ENCODE assay signal across 8 cellular contexts in the genomic region with DNA sequence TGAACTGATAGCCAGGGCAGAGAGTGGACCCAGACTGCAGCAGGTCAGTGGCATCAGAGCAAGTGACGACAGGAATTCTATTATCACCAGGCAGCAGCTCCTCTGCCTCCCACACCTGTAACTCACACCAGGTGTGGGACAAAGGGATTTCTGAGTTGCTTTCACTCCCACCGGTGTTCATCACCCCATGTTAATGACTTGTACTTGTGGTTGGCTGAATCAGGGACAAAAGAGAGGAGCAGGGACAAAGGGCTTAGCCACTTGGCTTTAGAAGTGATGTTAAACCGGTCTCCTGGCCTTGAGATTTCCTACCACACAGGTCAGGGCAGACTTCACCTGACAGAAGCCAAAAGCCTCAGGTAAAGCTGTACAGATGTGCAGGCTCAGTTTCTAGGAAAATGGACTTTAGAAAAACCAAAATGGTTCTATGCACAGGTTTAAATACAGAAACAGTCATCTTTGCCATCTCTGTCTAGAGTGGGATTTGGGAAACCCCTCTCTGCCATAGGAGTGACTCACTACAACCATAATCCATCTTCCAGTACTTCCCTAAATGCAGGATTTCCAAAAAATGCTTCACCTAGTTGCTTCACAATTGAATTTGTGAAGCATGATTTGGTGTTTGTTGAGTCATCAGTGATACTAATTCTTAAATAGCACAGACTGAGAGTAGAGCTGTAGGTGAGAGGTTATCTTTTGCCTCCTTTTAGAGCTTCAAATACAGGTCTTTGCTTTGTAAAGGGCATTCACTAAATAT.
DNase-seq lines count a peak whose midpoint lies in the region; ATAC-seq and TF ChIP-seq lines count a peak whose summit lies in the region.

No MANE protein-coding gene starts in this region.

- no peaks in the 10 kb centered on the region for H3K27me3 Mint-ChIP-seq in activated CD4-positive, alpha-beta T cell treated with anti-CD3 and anti-CD28 coated beads, Interleukin-2, amount 10 ng/mL, durations not matched to agents 24 days and 14 days
- no peaks in the 10 kb centered on the region for H3K27me3 Mint-ChIP-seq in stimulated activated naive B cell treated with anti-CD40 and anti-IgM and Interleukin-4, amounts not matched to agents 10 μg/mL and 1 μg/mL and 100 μg/mL, for 72 hours

- DNase-seq in activated CD4-positive, alpha-beta T cell treated with anti-CD3 and anti-CD28 coated beads, Interleukin-2, amount 10 ng/mL, durations not matched to agents 24 days and 14 days: no peak
- DNase-seq in activated CD4-positive, alpha-beta T cell treated with anti-CD3 and anti-CD28 coated beads, Interleukin-2, amount 50 U/mL, for 4 hours: no peak
- DNase-seq in NCI-H226 (peak; percentile 52), epithelial cell of esophagus (ENCODE audit: low read depth) (peak; percentile 78), GM10248 (ENCODE audit: extremely low spot score) (no peak), retina (no peak)
- DNase-seq in stimulated activated naive B cell treated with anti-CD40 and anti-IgM and Interleukin-4, amounts not matched to agents 10 μg/mL and 1 μg/mL and 100 μg/mL, for 72 hours: no peak

- no peak overlapping the region for H3K4me3 ChIP-seq in epithelial cell of esophagus (ENCODE audit: low read length)

- no peaks in the 10 kb centered on the region for H3K9me3 Mint-ChIP-seq in activated CD4-positive, alpha-beta T cell treated with anti-CD3 and anti-CD28 coated beads, Interleukin-2, amount 10 ng/mL, durations not matched to agents 24 days and 14 days
- no peaks in the 10 kb centered on the region for H3K9me3 Mint-ChIP-seq in stimulated activated naive B cell treated with anti-CD40 and anti-IgM and Interleukin-4, amounts not matched to agents 10 μg/mL and 1 μg/mL and 100 μg/mL, for 72 hours

- ATAC-seq in stimulated activated naive B cell treated with anti-CD40 and anti-IgM and Interleukin-4, amounts not matched to agents 10 μg/mL and 1 μg/mL and 100 μg/mL, for 72 hours (replicated peaks): no peak
- ATAC-seq in GM21825 (IDR thresholded peaks at IDR 0.05; ENCODE audit: unreplicated experiment): no peak

- CTCF ChIA-PET in GM10248 (lab: Yijun Ruan, JAX): interaction anchor here (0.6 to 2.6 kb wide), 9 partner anchors 9 to 358 kb away, joined by 3 to 11 read pairs (median 3); no protein-coding TSS in a partner anchor

- H3K27ac Mint-ChIP-seq in activated CD4-positive, alpha-beta T cell treated with anti-CD3 and anti-CD28 coated beads, Interleukin-2, amount 10 ng/mL, durations not matched to agents 24 days and 14 days: peak overlapping the region; percentile 89
- peak overlapping the region; percentile 84 for H3K27ac Mint-ChIP-seq in stimulated activated naive B cell treated with anti-CD40 and anti-IgM and Interleukin-4, amounts not matched to agents 10 μg/mL and 1 μg/mL and 100 μg/mL, for 72 hours

- peaks cover 40% of the 10 kb centered on the region for H3K36me3 Mint-ChIP-seq in activated CD4-positive, alpha-beta T cell treated with anti-CD3 and anti-CD28 coated beads, Interleukin-2, amount 10 ng/mL, durations not matched to agents 24 days and 14 days (ENCODE audit: low read depth)
- no peaks in the 10 kb centered on the region for H3K36me3 Mint-ChIP-seq in stimulated activated naive B cell treated with anti-CD40 and anti-IgM and Interleukin-4, amounts not matched to agents 10 μg/mL and 1 μg/mL and 100 μg/mL, for 72 hours

- peak overlapping the region; percentile 74 for H3K4me3 Mint-ChIP-seq in activated CD4-positive, alpha-beta T cell treated with anti-CD3 and anti-CD28 coated beads, Interleukin-2, amount 10 ng/mL, durations not matched to agents 24 days and 14 days
- no peak overlapping the region for H3K4me3 Mint-ChIP-seq in stimulated activated naive B cell treated with anti-CD40 and anti-IgM and Interleukin-4, amounts not matched to agents 10 μg/mL and 1 μg/mL and 100 μg/mL, for 72 hours

- TF ChIP-seq CTCF in epithelial cell of esophagus (IDR thresholded peaks at IDR 0.05; ENCODE audit: insufficient read depth, low read depth, low read length, missing control alignments) (no peak), GM10248 (IDR thresholded peaks at IDR 0.05; ENCODE audit: control extremely low read depth, extremely low read depth, low read depth, missing control alignments) (no peak)

- POLR2A ChIA-PET in GM10248 (lab: Yijun Ruan, JAX): no interaction called here

- H3K4me1 Mint-ChIP-seq in activated CD4-positive, alpha-beta T cell treated with anti-CD3 and anti-CD28 coated beads, Interleukin-2, amount 10 ng/mL, durations not matched to agents 24 days and 14 days: peaks cover 75% of the 10 kb centered on the region
- peaks cover 42 to 59% of the 10 kb centered on the region in 2 donors for H3K4me1 Mint-ChIP-seq in stimulated activated naive B cell treated with anti-CD40 and anti-IgM and Interleukin-4, amounts not matched to agents 10 μg/mL and 1 μg/mL and 100 μg/mL, for 72 hours

- intact Hi-C loops in activated CD4-positive, alpha-beta T cell treated with anti-CD3 and anti-CD28 coated beads, Interleukin-2, amount 10 ng/mL, durations not matched to agents 24 days and 14 days (cut with micrococcal nuclease): loop anchor here (1.0 to 10.0 kb wide), 2 partner anchors 23 to 85 kb away; no protein-coding TSS in a partner anchor

Comparison
In these comparisons a context has a peak if more than half of its experiments do, and no peak if none do; other contexts are left out.
1. DNase-seq: peak in NCI-H226 (single experiment) and epithelial cell of esophagus (single experiment); none in activated CD4-positive, alpha-beta T cell treated with anti-CD3 and anti-CD28 coated beads, Interleukin-2, amount 10 ng/mL, durations not matched to agents 24 days and 14 days (single experiment), activated CD4-positive, alpha-beta T cell treated with anti-CD3 and anti-CD28 coated beads, Interleukin-2, amount 50 U/mL, for 4 hours (0 of 2), stimulated activated naive B cell treated with anti-CD40 and anti-IgM and Interleukin-4, amounts not matched to agents 10 μg/mL and 1 μg/mL and 100 μg/mL, for 72 hours (single experiment), GM10248 (single experiment) and retina (single experiment).